Comparison of ENCODE assay signal across 15 cellular contexts in genomic region chr5:139663752-139664151, GRCh38. TPM values are rescaled to one million over a fixed set of nuclear protein-coding genes. Genes with fewer than 3 reads are reported as not detected.
DNase-seq lines count a peak whose midpoint lies in the region; ATAC-seq, FAIRE-seq and TF ChIP-seq lines count a peak whose summit lies in the region.
"Had no signal": no experiment of that assay in that cellular context is flagged by ENCODE, and none has a peak within 500 bp of the region (broad histone marks: within the 10 kb centered on the region; RNA-seq: fewer than 3 reads in every experiment).

No MANE protein-coding gene starts in this region.

- no peaks in the 10 kb centered on the region for H3K27me3 ChIP-seq in parathyroid adenoma (ENCODE audit: control insufficient read depth, insufficient read depth, low read length)

- no peaks in the 10 kb centered on the region for H3K36me3 ChIP-seq in parathyroid adenoma (ENCODE audit: control insufficient read depth, insufficient read depth, low read length)

- H3K4me1 ChIP-seq in A549 (peaks cover 75% of the 10 kb centered on the region), parathyroid adenoma (peaks cover 76% of the 10 kb centered on the region)

- peak overlapping the region in 3 of 4 donors; percentile 82 to 94 (median 87) for H3K4me3 Mint-ChIP-seq in IgD-negative memory B cell

- H3K9ac ChIP-seq in parathyroid adenoma = no peak overlapping the region

- TF ChIP-seq CTCF in A549 (IDR thresholded peaks at IDR 0.05) (no peak), coronary artery (IDR thresholded peaks at IDR 0.05) (no peak), parathyroid adenoma (IDR thresholded peaks at IDR 0.05) (no peak)

- TF ChIP-seq RAD21 in A549 (conservative IDR thresholded peaks at IDR 0.05 in 1 of 2, IDR thresholded peaks at IDR 0.05 in 1 of 2) = no peak

- no peak overlapping the region for H2AFZ ChIP-seq in parathyroid adenoma

- ATAC-seq in A549 = no peak
- no peak for ATAC-seq in HG03565 (IDR thresholded peaks at IDR 0.05; ENCODE audit: unreplicated experiment)

- DNase-seq in A549 (ENCODE audit: low read depth in 1 of 2, low spot score in 1 of 2) (no peak), coronary artery (ENCODE audit: low spot score) (no peak), NCI-H2196 treated with DMSO at 0.1 percent for 48 hours (lab: John Stamatoyannopoulos, UW; ENCODE audit: unreplicated experiment) (no peak), NCI-H1436 (lab: John Stamatoyannopoulos, UW) (no peak)
- no peak for DNase-seq in stimulated activated CD4-positive, alpha-beta T cell treated with anti-CD3 and anti-CD28 coated beads, Interleukin-12 subunit alpha, Interleukin-12 subunit beta, amount 100 ng/mL, for 4 hours
- DNase-seq: activated gamma-delta T cell; Calu3; foreskin fibroblast; NCI-H1105 treated with DMSO at 0.1 percent for 48 hours; NCI-H226; stimulated activated CD4-positive, alpha-beta T cell treated with anti-CD3 and anti-CD28 coated beads, Interleukin-4, amount 100 ng/mL, for 24 hours; SW 1271 had no signal

- no peak for TF ChIP-seq POLR2A in A549 (IDR thresholded peaks at IDR 0.05; ENCODE audit: low read length)

- H3K9me3 ChIP-seq in A549 (no peaks in the 10 kb centered on the region), parathyroid adenoma (ENCODE audit: control insufficient read depth, low read length) (no peaks in the 10 kb centered on the region)

- no peak for FAIRE-seq in A549 (lab: Jason Lieb, UNC)

- H3K27ac Mint-ChIP-seq in IgD-negative memory B cell = peak overlapping the region; percentile 86 to 95 (median 94)

- 84% methylated on average over 5 of the region's 5 CpGs for WGBS in A549 (ENCODE audit: missing lambda C conversion rate)

- H3K4me3 ChIP-seq in A549 (no peak overlapping the region), coronary artery (no peak overlapping the region), parathyroid adenoma (ENCODE audit: low read depth, low read length) (no peak overlapping the region)

- H3K27me3 Mint-ChIP-seq in IgD-negative memory B cell = no peaks in the 10 kb centered on the region

- H3K79me2 ChIP-seq in parathyroid adenoma = peaks cover 63% of the 10 kb centered on the region

- peaks cover 3% of the 10 kb centered on the region for H3K36me3 Mint-ChIP-seq in IgD-negative memory B cell

- peaks cover 47 to 70% (median 65%) of the 10 kb centered on the region in 3 donors for H3K4me1 Mint-ChIP-seq in IgD-negative memory B cell

- POLR2A ChIA-PET in A549 (lab: Yijun Ruan, JAX) = interaction anchor here (0.6 to 1.5 kb wide), 2 partner anchors 12 to 16 kb away, joined by 3 to 7 read pairs; partner anchors contain the start of gene CXXC5

- H3K27ac ChIP-seq in A549 (peak overlapping the region in 1 of 2 experiments; percentile 98; a peak in 4 of 6 replicates), coronary artery (peak overlapping the region; percentile 91 to 94), parathyroid adenoma (peak overlapping the region; percentile 92)

- no peaks in the 10 kb centered on the region for H3K9me3 Mint-ChIP-seq in IgD-negative memory B cell

- CTCF ChIA-PET in A549 (lab: Yijun Ruan, JAX) = interaction anchor here (1.0 to 4.6 kb wide), 3 partner anchors 26 to 102 kb away, joined by 4 to 14 read pairs (median 12); no protein-coding TSS in a partner anchor

- H3K4me2 ChIP-seq in A549 (0 out of 3 replicates have a peak overlapping the region, but pooled peaks have one; percentile 15), parathyroid adenoma (ENCODE audit: low read length) (no peak overlapping the region)

- no peak for TF ChIP-seq EP300 in A549 (IDR thresholded peaks at IDR 0.05)

TF ChIP-seq in A549, 52 proteins besides CTCF, POLR2A, EP300 and RAD21:
- TF ChIP-seq HEYL (CRISPR knock-in tag; IDR thresholded peaks at IDR 0.05) (no peak), MAFK (IDR thresholded peaks at IDR 0.05; ENCODE audit: partially characterized antibody) (no peak), KDM1A (IDR thresholded peaks at IDR 0.05; ENCODE audit: low read depth) (no peak), JUNB (IDR thresholded peaks at IDR 0.05) (no peak), SMC3 (IDR thresholded peaks at IDR 0.05) (no peak), KDM5A (IDR thresholded peaks at IDR 0.05) (no peak)
- TF ChIP-seq, protein P1, sequence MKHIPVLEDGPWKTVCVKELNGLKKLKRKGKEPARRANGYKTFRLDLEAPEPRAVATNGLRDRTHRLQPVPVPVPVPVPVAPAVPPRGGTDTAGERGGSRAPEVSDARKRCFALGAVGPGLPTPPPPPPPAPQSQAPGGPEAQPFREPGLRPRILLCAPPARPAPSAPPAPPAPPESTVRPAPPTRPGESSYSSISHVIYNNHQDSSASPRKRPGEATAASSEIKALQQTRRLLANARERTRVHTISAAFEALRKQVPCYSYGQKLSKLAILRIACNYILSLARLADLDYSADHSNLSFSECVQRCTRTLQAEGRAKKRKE (CRISPR knock-in tag; IDR thresholded peaks at IDR 0.05; ENCODE audit: low read depth) = no peak

RNA-seq across cellular contexts. Expression of gene CXXC5, which starts 15.6 kb away (rescaled TPM):
- polyA plus RNA-seq in A549 (2011; rRNA removed) (16.7 and 18.1 TPM in 2 replicates), A549 (2017; fragmentation: RNase III; extraction: RNeasy Plus Mini Kit Qiagen cat#74134 plus additional on column Dnase treatment) (22.5 to 32.5 TPM (median 26.1 TPM) in 3 replicates), IgD-negative memory B cell (447 TPM)
- 19.5 and 34.4 TPM in 2 replicates for polyA plus RNA-seq in A549 (2012; cell fraction: cytosol; rRNA removed)
- 24.3 and 27.2 TPM in 2 replicates for polyA plus RNA-seq in A549 (2012; cell fraction: nucleus; rRNA removed)
- polyA minus RNA-seq in A549 (2011; rRNA and poly(A)+ RNA removed) = 6.9 and 12.0 TPM in 2 replicates

Comparison
In these comparisons a context has a peak if more than half of its experiments do, and no peak if none do; other contexts are left out.
1. RNA of gene CXXC5, which starts 15.6 kb away (polyA plus RNA-seq): 447 TPM in IgD-negative memory B cell (single experiment); 16.7 to 34.4 TPM in A549; every median in the first group is over 10 times any median in the second.